Comparison of ENCODE assay signal across 14 cellular contexts in genomic region chr7:32126843-32127242, GRCh38. TPM values are rescaled to one million over a fixed set of nuclear protein-coding genes. Genes with fewer than 3 reads are reported as not detected.
A peak's percentile ranks its signal among the peaks of the same experiment; 100 is the strongest.
DNase-seq lines count a peak whose midpoint lies in the region; ATAC-seq and TF ChIP-seq lines count a peak whose summit lies in the region.
"Had no signal": no experiment of that assay in that cellular context is flagged by ENCODE, and none has a peak within 500 bp of the region (broad histone marks: within the 10 kb centered on the region; RNA-seq: fewer than 3 reads in every experiment).

No MANE protein-coding gene starts in this region.

- H3K4me2 ChIP-seq in GM23338 = no peak overlapping the region
- H3K4me2 ChIP-seq: A549 had no signal

- H3K27me3 ChIP-seq in GM23338 (ENCODE audit: insufficient read depth) (no peaks in the 10 kb centered on the region), dorsolateral prefrontal cortex (no peaks in the 10 kb centered on the region)
- H3K27me3 ChIP-seq: BE2C had no signal

- H3K4me1 ChIP-seq in GM23338 (ENCODE audit: insufficient read depth) = peaks cover 5% of the 10 kb centered on the region
- H3K4me1 ChIP-seq: A549, BE2C had no signal

- H3K9me3 Mint-ChIP-seq in GM23338 = peaks cover 21% of the 10 kb centered on the region

- H3K9me2 ChIP-seq in GM23338 (ENCODE audit: insufficient read depth) = no peaks in the 10 kb centered on the region

- no peaks in the 10 kb centered on the region for H3K79me2 ChIP-seq in GM23338 (replicated peaks; ENCODE audit: insufficient read depth)

- no peaks in the 10 kb centered on the region for H3F3A ChIP-seq in GM23338 (replicated peaks; ENCODE audit: low read depth)

- intact Hi-C loops in dorsolateral prefrontal cortex (cut with DNase I) = no loop called here

- H3K4me1 Mint-ChIP-seq in GM23338 = peaks cover 13% of the 10 kb centered on the region; the same call in 2 of the 3 replicates
- H3K4me1 Mint-ChIP-seq: CD4-positive, alpha-beta memory T cell had no signal

- H2AFZ ChIP-seq in GM23338 = no peak overlapping the region

- DNase-seq in DMS53 (lab: John Stamatoyannopoulos, UW) (peak; percentile 37), GM23338 (ENCODE audit: low spot score) (peak; percentile 3), NCI-H446 treated with DMSO at 0.1 percent for 48 hours (lab: John Stamatoyannopoulos, UW) (peak; percentile 69), dorsolateral prefrontal cortex (no peak), GM03348 (ENCODE audit: low spot score) (no peak)
- DNase-seq: BE2C; CD4-positive, alpha-beta memory T cell; IMR-90; KBM-7 had no signal

- H3K4me3 Mint-ChIP-seq in GM23338 = no peak overlapping the region
- H3K4me3 Mint-ChIP-seq: CD4-positive, alpha-beta memory T cell had no signal

- H3K27me3 Mint-ChIP-seq in GM23338 (ENCODE audit: insufficient read depth, low read depth, poor library complexity) = no peaks in the 10 kb centered on the region
- H3K27me3 Mint-ChIP-seq: CD4-positive, alpha-beta memory T cell had no signal

- no peak overlapping the region for H3K27ac ChIP-seq in GM23338 (ENCODE audit: low read depth)
- no peak overlapping the region for H3K27ac ChIP-seq in dorsolateral prefrontal cortex
- H3K27ac ChIP-seq: A549, C4-2B had no signal

- peaks cover 3% of the 10 kb centered on the region; the same call in 1 of the 3 replicates for H3K36me3 Mint-ChIP-seq in GM23338 (ENCODE audit: low read depth)
- H3K36me3 Mint-ChIP-seq: CD4-positive, alpha-beta memory T cell had no signal

- H3K27ac Mint-ChIP-seq in GM23338 = no peak overlapping the region
- H3K27ac Mint-ChIP-seq: CD4-positive, alpha-beta memory T cell had no signal

- ATAC-seq in GM23338 (peak; percentile 54; the same call in 2 of the 3 replicates), GM18520 (IDR thresholded peaks at IDR 0.05; ENCODE audit: unreplicated experiment) (no peak)
- ATAC-seq: A549 had no signal

- H3K36me3 ChIP-seq in GM23338 (ENCODE audit: insufficient read depth) = no peaks in the 10 kb centered on the region
- H3K36me3 ChIP-seq: BE2C had no signal

- TF ChIP-seq CTCF in GM23338 (conservative IDR thresholded peaks at IDR 0.05; ENCODE audit: low read depth in 2 of 2) (no peak), dorsolateral prefrontal cortex (IDR thresholded peaks at IDR 0.05 in 54 of 56, conservative IDR thresholded peaks at IDR 0.05 in 2 of 56; ENCODE audit: low read depth in 1 of 56, partially characterized antibody in 56 of 56) (no peak)

- H3K4me3 ChIP-seq in GM23338 (no peak overlapping the region), dorsolateral prefrontal cortex (no peak overlapping the region)
- H3K4me3 ChIP-seq: A549 had no signal

- H4K20me1 ChIP-seq in GM23338 (replicated peaks; ENCODE audit: insufficient read depth) = no peaks in the 10 kb centered on the region

TF ChIP-seq in GM23338, 12 proteins besides CTCF, POLR2A, EP300 and RAD21 (continues in another document):
- TF ChIP-seq EZH2phosphoT487 (IDR thresholded peaks at IDR 0.05; ENCODE audit: unreplicated experiment) = no peak
- no peak for TF ChIP-seq NANOG (IDR thresholded peaks at IDR 0.05; ENCODE audit: borderline replicate concordance)
- TF ChIP-seq ETS1 (IDR thresholded peaks at IDR 0.05) = no peak
- no peak for TF ChIP-seq STAT1 (IDR thresholded peaks at IDR 0.05; ENCODE audit: unreplicated experiment)
- TF ChIP-seq CREB1 (CRISPR knock-in tag; IDR thresholded peaks at IDR 0.05; ENCODE audit: low read depth) = no peak
- TF ChIP-seq JUNB (IDR thresholded peaks at IDR 0.05; ENCODE audit: unreplicated experiment) = no peak
- TF ChIP-seq ZNF331 (CRISPR knock-in tag; IDR thresholded peaks at IDR 0.05; ENCODE audit: low read depth) = no peak
- no peak for TF ChIP-seq ZNF114 (CRISPR knock-in tag; IDR thresholded peaks at IDR 0.05)
- no peak for TF ChIP-seq ZNF462 (CRISPR knock-in tag; IDR thresholded peaks at IDR 0.05)

RNA-seq across cellular contexts. Expression of gene PDE1C, which starts 56.6 kb away (rescaled TPM):
- total RNA-seq in GM23338 (2014; rRNA removed; shearing (Covaris generic)) = 0.28 and 0.74 TPM in 2 replicates
- not detected in 2 replicates for polyA plus RNA-seq in GM23338 (2016; fragmentation: Nextera tagmentation; extraction: Ambion mirVana)
- 100 to 1,000 TPM in 28 of 120 experiments, 10 to 100 TPM in 92; 32.4 to 247 (median 78.1) TPM for total RNA-seq in dorsolateral prefrontal cortex
- total RNA-seq: CD4-positive, alpha-beta memory T cell; G401; HT-29 had no signal
- polyA plus RNA-seq: CD4-positive, alpha-beta memory T cell had no signal

Comparison
In these comparisons a context has a peak if more than half of its experiments do, and no peak if none do; other contexts are left out.
1. DNase-seq: peak in DMS53 (single experiment), GM23338 (single experiment) and NCI-H446 treated with DMSO at 0.1 percent for 48 hours (single experiment); none in dorsolateral prefrontal cortex (0 of 10) and GM03348 (single experiment).
2. RNA of gene PDE1C, which starts 56.6 kb away (total RNA-seq): 32.4 to 247 TPM in dorsolateral prefrontal cortex; 0.28 to 0.74 TPM in GM23338; every median in the first group is over 10 times any median in the second.